In the genomic region with DNA sequence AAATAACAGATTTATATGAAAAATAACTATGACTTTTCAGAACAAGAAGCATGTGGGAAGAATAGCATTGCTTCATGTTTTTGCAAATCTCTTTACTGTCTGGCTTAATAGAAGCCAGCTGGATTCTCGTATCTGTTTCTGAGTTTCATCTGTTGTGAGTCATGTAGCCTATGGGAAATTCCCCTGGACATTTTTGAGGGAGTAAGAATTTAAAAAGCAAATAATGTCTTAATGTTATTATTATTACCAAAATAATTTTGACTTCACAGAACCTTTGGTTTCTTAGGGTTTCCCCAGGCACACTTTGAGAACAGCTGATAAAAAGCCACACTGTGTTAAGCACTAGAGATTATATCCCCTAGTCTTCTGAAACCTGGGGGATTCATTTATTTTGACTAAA, we compare ENCODE assay signal across 11 cellular contexts.
DNase-seq lines count a peak whose midpoint lies in the region; ATAC-seq and TF ChIP-seq lines count a peak whose summit lies in the region.
"Had no signal": no experiment of that assay in that cellular context is flagged by ENCODE, and none has a peak within 500 bp of the region (broad histone marks: within the 10 kb centered on the region; RNA-seq: fewer than 3 reads in every experiment).

No MANE protein-coding gene starts in this region.

- H3K27ac ChIP-seq in smooth muscle cell (ENCODE audit: low read depth) (peak overlapping the region; percentile 94), tibial nerve (no peak overlapping the region)
- H3K27ac ChIP-seq: PC-9 had no signal

- no peaks in the 10 kb centered on the region for H3K79me2 ChIP-seq in smooth muscle cell (ENCODE audit: low read depth)

- H3K4me3 ChIP-seq in smooth muscle cell (no peak overlapping the region), tibial nerve (no peak overlapping the region)
- H3K4me3 ChIP-seq: PC-9 had no signal

- no peak overlapping the region for H2AFZ ChIP-seq in smooth muscle cell (ENCODE audit: low read depth)
- H2AFZ ChIP-seq: PC-9 had no signal

- TF ChIP-seq EP300 in tibial nerve (IDR thresholded peaks at IDR 0.05) = no peak

- H3F3A ChIP-seq in smooth muscle cell (ENCODE audit: low read depth) = peaks cover 15% of the 10 kb centered on the region

- WGBS in smooth muscle cell (ENCODE audit: low lambda C conversion rate) = 0% methylated on average over 1 of the region's 1 CpG
- 29 to 37% methylated on average over 1 of the region's 1 CpG for WGBS in tibial nerve, 2 donors

- H3K36me3 ChIP-seq in smooth muscle cell (ENCODE audit: low read depth) = peaks cover 12% of the 10 kb centered on the region
- H3K36me3 ChIP-seq in tibial nerve = peaks cover 0 to 5% (median 0%) of the 10 kb centered on the region in 3 donors

- TF ChIP-seq CTCF in smooth muscle cell (IDR thresholded peaks at IDR 0.05; ENCODE audit: borderline replicate concordance, insufficient read depth, poor library complexity, severe bottlenecking) = no peak
- no peak for TF ChIP-seq CTCF in tibial nerve (IDR thresholded peaks at IDR 0.05)

- TF ChIP-seq POLR2A in tibial nerve (IDR thresholded peaks at IDR 0.05) = no peak

- H3K4me1 ChIP-seq in smooth muscle cell (ENCODE audit: low read depth) (peaks cover 15% of the 10 kb centered on the region), tibial nerve (no peaks in the 10 kb centered on the region)

- DNase-seq in M059J (ENCODE audit: low read depth) (peak; percentile 67), epidermal melanocyte (ENCODE audit: insufficient read length, low spot score) (peak; percentile 25), smooth muscle cell (lab: John Stamatoyannopoulos, UW; ENCODE audit: unreplicated experiment) (no peak), tibial nerve (ENCODE audit: low spot score in 2 of 2) (no peak), Kasumi-1 (lab: John Stamatoyannopoulos, UW) (no peak), cerebellar cortex (ENCODE audit: low spot score) (no peak), HPDE6-E6E7 (ENCODE audit: extremely low spot score) (no peak)
- DNase-seq: NCI-H2081 treated with DMSO at 0.1 percent for 48 hours; PC-9; stimulated activated naive CD4-positive, alpha-beta T cell had no signal

- peak; percentile 50 for ATAC-seq in GM21528 (IDR thresholded peaks at IDR 0.05; ENCODE audit: low FRiP score, unreplicated experiment)

- H3K27me3 ChIP-seq in smooth muscle cell (ENCODE audit: low read depth) = no peaks in the 10 kb centered on the region
- H3K27me3 ChIP-seq in tibial nerve = no peaks in the 10 kb centered on the region

- peak overlapping the region; percentile 64 for H3K9ac ChIP-seq in smooth muscle cell (ENCODE audit: low read depth)

- peak overlapping the region; percentile 70 for H3K4me2 ChIP-seq in smooth muscle cell
- H3K4me2 ChIP-seq: PC-9 had no signal

- no peaks in the 10 kb centered on the region for H4K20me1 ChIP-seq in smooth muscle cell (ENCODE audit: low read depth)

- H3K9me3 ChIP-seq in smooth muscle cell (replicated peaks; ENCODE audit: low read depth) = peaks cover 12% of the 10 kb centered on the region
- H3K9me3 ChIP-seq in tibial nerve = peaks cover 0 to 18% (median 5%) of the 10 kb centered on the region in 4 donors

Comparison
In these comparisons a context has a peak if more than half of its experiments do, and no peak if none do; other contexts are left out.
1. DNase-seq: peak in M059J (single experiment) and epidermal melanocyte (single experiment); none in smooth muscle cell (single experiment), tibial nerve (0 of 2), Kasumi-1 (0 of 2), cerebellar cortex (single experiment) and HPDE6-E6E7 (single experiment).